ENCODE assay signal across 10 cellular contexts in genomic region chr10:8444630-8445029, GRCh38.
DNase-seq lines count a peak whose midpoint lies in the region; ATAC-seq and TF ChIP-seq lines count a peak whose summit lies in the region.
"Had no signal": no experiment of that assay in that cellular context is flagged by ENCODE, and none has a peak within 500 bp of the region (broad histone marks: within the 10 kb centered on the region; RNA-seq: fewer than 3 reads in every experiment).

No MANE protein-coding gene starts in this region.

- POLR2A ChIA-PET in CD4-positive, alpha-beta T cell (lab: Charles Lee): interaction anchor here (0.6 to 2.1 kb wide), 4 partner anchors 383 to 391 kb away, joined by 3 to 7 read pairs (median 4); partner anchors contain the start of gene GATA3
- POLR2A ChIA-PET in HEK293 (lab: Yijun Ruan, JAX): no interaction called here
- POLR2A ChIA-PET in naive thymus-derived CD4-positive, alpha-beta T cell (lab: Charles Lee): no interaction called here

- no peak overlapping the region for H3K4me3 Mint-ChIP-seq in CD4-positive, alpha-beta T cell
- H3K4me3 Mint-ChIP-seq in activated T-cell treated with anti-CD3 and anti-CD28 coated beads, Interleukin-2, amount 50 U/mL, for 4 hours: no peak overlapping the region
- no peak overlapping the region for H3K4me3 Mint-ChIP-seq in naive thymus-derived CD4-positive, alpha-beta T cell

- no peaks in the 10 kb centered on the region for H3K4me1 ChIP-seq in HEK293 (ENCODE audit: control insufficient read depth, insufficient read depth, low read length)
- peaks cover 0 to 6% of the 10 kb centered on the region in 2 donors for H3K4me1 ChIP-seq in naive thymus-derived CD4-positive, alpha-beta T cell (ENCODE audit: control insufficient read depth in 2 of 2, insufficient read depth in 2 of 2, low read length in 2 of 2)

- no peaks in the 10 kb centered on the region for H3K27me3 Mint-ChIP-seq in CD4-positive, alpha-beta T cell
- H3K27me3 Mint-ChIP-seq in activated T-cell treated with anti-CD3 and anti-CD28 coated beads, Interleukin-2, amount 50 U/mL, for 4 hours (ENCODE audit: low read depth): no peaks in the 10 kb centered on the region
- H3K27me3 Mint-ChIP-seq in naive thymus-derived CD4-positive, alpha-beta T cell: peaks cover 0 to 36% (median 0%) of the 10 kb centered on the region in 5 donors

- H3K27ac Mint-ChIP-seq in CD4-positive, alpha-beta T cell: no peak overlapping the region
- peak overlapping the region in 3 of 9 donors; percentile 23 to 70 (median 65) for H3K27ac Mint-ChIP-seq in naive thymus-derived CD4-positive, alpha-beta T cell
- H3K27ac Mint-ChIP-seq: brain had no signal

- H3K36me3 ChIP-seq in HEK293 (ENCODE audit: control insufficient read depth in 2 of 2, insufficient read depth in 1 of 2, low read length in 2 of 2): no peaks in the 10 kb centered on the region
- H3K36me3 ChIP-seq in naive thymus-derived CD4-positive, alpha-beta T cell (ENCODE audit: control insufficient read depth in 2 of 3, insufficient read depth in 3 of 3, low read length in 3 of 3): no peaks in the 10 kb centered on the region

- ATAC-seq in CD4-positive, alpha-beta T cell (ENCODE audit: poor library complexity): peak; percentile 87
- peak; percentile 71 to 75 for ATAC-seq in activated T-cell treated with anti-CD3 and anti-CD28 coated beads, Interleukin-2, amount 50 U/mL, for 4 hours
- peak; percentile 94 for ATAC-seq in naive thymus-derived CD4-positive, alpha-beta T cell

- CTCF ChIA-PET in CD4-positive, alpha-beta T cell (lab: Charles Lee): interaction anchor here (0.5 to 1.1 kb wide), 5 partner anchors 42 to 402 kb away, joined by 3 read pairs; no protein-coding TSS in a partner anchor
- CTCF ChIA-PET in HEK293 (lab: Yijun Ruan, JAX): interaction anchor here (0.7 kb wide), 1 partner anchor 9 kb away, joined by 4 read pairs; no protein-coding TSS in a partner anchor
- CTCF ChIA-PET in naive thymus-derived CD4-positive, alpha-beta T cell (lab: Charles Lee): interaction anchor here (0.7 to 1.2 kb wide), 4 partner anchors 27 to 381 kb away, joined by 3 to 8 read pairs (median 3); no protein-coding TSS in a partner anchor

- no peaks in the 10 kb centered on the region for H3K9me3 Mint-ChIP-seq in CD4-positive, alpha-beta T cell
- H3K9me3 Mint-ChIP-seq in activated T-cell treated with anti-CD3 and anti-CD28 coated beads, Interleukin-2, amount 50 U/mL, for 4 hours: no peaks in the 10 kb centered on the region
- H3K9me3 Mint-ChIP-seq in naive thymus-derived CD4-positive, alpha-beta T cell: no peaks in the 10 kb centered on the region
- H3K9me3 Mint-ChIP-seq: brain had no signal

- H3K27ac ChIP-seq in CD4-positive, alpha-beta T cell (ENCODE audit: low read depth, low read length): no peak overlapping the region
- no peak overlapping the region for H3K27ac ChIP-seq in HEK293 (ENCODE audit: extremely low read depth, low read depth, low read length)
- H3K27ac ChIP-seq in naive thymus-derived CD4-positive, alpha-beta T cell (ENCODE audit: low read depth, low read length): no peak overlapping the region
- H3K27ac ChIP-seq: skin epidermis had no signal

- no peaks in the 10 kb centered on the region for H3K27me3 ChIP-seq in CD4-positive, alpha-beta T cell (ENCODE audit: control insufficient read depth, insufficient read depth, low read length)
- peaks cover 0 to 2% of the 10 kb centered on the region in 2 donors for H3K27me3 ChIP-seq in naive thymus-derived CD4-positive, alpha-beta T cell (ENCODE audit: control insufficient read depth in 2 of 2, insufficient read depth in 2 of 2, low read length in 2 of 2)

- no peak overlapping the region for H3K4me3 ChIP-seq in HEK293 (ENCODE audit: low read depth, low read length)
- H3K4me3 ChIP-seq in naive thymus-derived CD4-positive, alpha-beta T cell (ENCODE audit: low read length): no peak overlapping the region
- H3K4me3 ChIP-seq: skin epidermis had no signal

- peaks cover 15% of the 10 kb centered on the region for H3K4me1 Mint-ChIP-seq in CD4-positive, alpha-beta T cell (ENCODE audit: low read depth)
- peaks cover 4% of the 10 kb centered on the region for H3K4me1 Mint-ChIP-seq in activated T-cell treated with anti-CD3 and anti-CD28 coated beads, Interleukin-2, amount 50 U/mL, for 4 hours (ENCODE audit: low read depth)
- H3K4me1 Mint-ChIP-seq in naive thymus-derived CD4-positive, alpha-beta T cell: peaks cover 0 to 17% (median 5%) of the 10 kb centered on the region in 7 donors

- intact Hi-C loops in CD4-positive, alpha-beta T cell (cut with DNase I, micrococcal nuclease): loop anchor here (1.0 to 10.0 kb wide), 4 partner anchors 42 to 390 kb away; partner anchors contain the start of gene GATA3 (in 1 of the 2)
- intact Hi-C loops in naive thymus-derived CD4-positive, alpha-beta T cell (cut with micrococcal nuclease): loop anchor here in 1 of 2 donors (1.0 kb wide), 6 partner anchors 39 to 572 kb away; no protein-coding TSS in a partner anchor

- TF ChIP-seq CTCF in CD4-positive, alpha-beta T cell (IDR thresholded peaks at IDR 0.05): peak; percentile 57
- TF ChIP-seq CTCF in HEK293 (tag by site-specific recombination; IDR thresholded peaks at IDR 0.05): peak; percentile 77

- peak; percentile 6 to 46 (median 24) for DNase-seq in CD4-positive, alpha-beta T cell
- peak; percentile 41 for DNase-seq in activated T-cell treated with anti-CD3 and anti-CD28 coated beads, Interleukin-2, amount 50 U/mL, for 4 hours
- peak in 8 of 9 donors; percentile 14 to 63 (median 44) for DNase-seq in naive thymus-derived CD4-positive, alpha-beta T cell
- DNase-seq in NCI-H2107 treated with DMSO at 0.1 percent for 48 hours (lab: John Stamatoyannopoulos, UW; ENCODE audit: unreplicated experiment) (no peak), NCI-H1417 (lab: John Stamatoyannopoulos, UW) (no peak), middle frontal gyrus (ENCODE audit: extremely low spot score, low spot score) (no peak)
- no peak for DNase-seq in activated CD4-positive, CD25-positive, alpha-beta regulatory T cell (lab: John Stamatoyannopoulos, UW)

- no peaks in the 10 kb centered on the region for H3K36me3 Mint-ChIP-seq in CD4-positive, alpha-beta T cell (ENCODE audit: low read depth)
- H3K36me3 Mint-ChIP-seq in activated T-cell treated with anti-CD3 and anti-CD28 coated beads, Interleukin-2, amount 50 U/mL, for 4 hours (ENCODE audit: insufficient read depth): no peaks in the 10 kb centered on the region
- H3K36me3 Mint-ChIP-seq in naive thymus-derived CD4-positive, alpha-beta T cell: no peaks in the 10 kb centered on the region
- H3K36me3 Mint-ChIP-seq: brain had no signal

- H3K9me3 ChIP-seq in CD4-positive, alpha-beta T cell (ENCODE audit: control insufficient read depth, low read length): no peaks in the 10 kb centered on the region
- no peaks in the 10 kb centered on the region for H3K9me3 ChIP-seq in HEK293 (ENCODE audit: control insufficient read depth, insufficient read depth, low read depth, low read length)
- no peaks in the 10 kb centered on the region for H3K9me3 ChIP-seq in naive thymus-derived CD4-positive, alpha-beta T cell (ENCODE audit: control insufficient read depth in 2 of 3, low read length in 3 of 3)

TF ChIP-seq in HEK293, 187 proteins besides CTCF, POLR2A, EP300 and RAD21:
- TF ChIP-seq ZNF324 (tag by site-specific recombination; IDR thresholded peaks at IDR 0.05) (no peak), ZNF776 (tag by site-specific recombination; IDR thresholded peaks at IDR 0.05; ENCODE audit: borderline replicate concordance) (no peak), ZBTB1 (tag by site-specific recombination; IDR thresholded peaks at IDR 0.05) (no peak), ZNF341 (tag by site-specific recombination; IDR thresholded peaks at IDR 0.05; ENCODE audit: low read depth) (0 out of 2 replicates have a peak, but pooled peaks have one; percentile 17), ZBTB48 (tag by site-specific recombination; IDR thresholded peaks at IDR 0.05) (no peak), GLIS2 (tag by site-specific recombination; IDR thresholded peaks at IDR 0.05) (no peak), ZNF560 (tag by site-specific recombination; IDR thresholded peaks at IDR 0.05; ENCODE audit: borderline replicate concordance) (no peak), ZNF639 (tag by site-specific recombination; IDR thresholded peaks at IDR 0.05) (no peak), ZNF654 (tag by site-specific recombination; IDR thresholded peaks at IDR 0.05; ENCODE audit: low read depth) (peak; percentile 13; the same call in 1 of the 2 replicates), ZSCAN23 (tag by site-specific recombination; IDR thresholded peaks at IDR 0.05) (no peak)

Comparison
In these comparisons a context has a peak if more than half of its experiments do, and no peak if none do; other contexts are left out.
1. DNase-seq: peak in CD4-positive, alpha-beta T cell (10 of 10), activated T-cell treated with anti-CD3 and anti-CD28 coated beads, Interleukin-2, amount 50 U/mL, for 4 hours (single experiment) and naive thymus-derived CD4-positive, alpha-beta T cell (8 of 9); none in NCI-H2107 treated with DMSO at 0.1 percent for 48 hours (single experiment), activated CD4-positive, CD25-positive, alpha-beta regulatory T cell (0 of 4), NCI-H1417 (0 of 3) and middle frontal gyrus (single experiment).
2. Peak in every context shown above with its lines, with median percentiles within 50 percentile points of each other: ATAC-seq.